ENCODE assay signal across 2 cellular contexts in the genomic region with DNA sequence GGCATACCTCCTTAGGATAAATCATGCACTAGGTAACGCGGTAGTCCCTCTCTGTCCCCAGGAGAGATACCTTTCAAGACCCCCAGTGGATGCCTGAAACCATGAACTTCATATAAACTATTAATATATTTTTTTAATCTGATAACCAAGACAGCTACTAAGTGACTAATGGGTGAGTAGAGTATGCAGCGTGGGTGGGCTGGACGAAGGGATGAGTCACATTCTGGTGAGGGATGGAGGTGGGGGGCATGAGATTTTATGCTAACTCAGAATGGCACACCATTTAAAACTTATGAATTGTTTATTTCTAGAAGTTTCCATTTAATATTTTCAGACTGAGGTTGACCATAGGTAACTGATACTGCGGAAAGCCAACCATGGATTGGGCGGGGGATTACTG.
A peak's percentile ranks its signal among the peaks of the same experiment; 100 is the strongest.
TF ChIP-seq lines count a peak whose summit lies in the region.

No MANE protein-coding gene starts in this region.

TF ChIP-seq in HEK293, 187 proteins besides CTCF, POLR2A, EP300 and RAD21 (continued from another document):
- TF ChIP-seq, protein P1, sequence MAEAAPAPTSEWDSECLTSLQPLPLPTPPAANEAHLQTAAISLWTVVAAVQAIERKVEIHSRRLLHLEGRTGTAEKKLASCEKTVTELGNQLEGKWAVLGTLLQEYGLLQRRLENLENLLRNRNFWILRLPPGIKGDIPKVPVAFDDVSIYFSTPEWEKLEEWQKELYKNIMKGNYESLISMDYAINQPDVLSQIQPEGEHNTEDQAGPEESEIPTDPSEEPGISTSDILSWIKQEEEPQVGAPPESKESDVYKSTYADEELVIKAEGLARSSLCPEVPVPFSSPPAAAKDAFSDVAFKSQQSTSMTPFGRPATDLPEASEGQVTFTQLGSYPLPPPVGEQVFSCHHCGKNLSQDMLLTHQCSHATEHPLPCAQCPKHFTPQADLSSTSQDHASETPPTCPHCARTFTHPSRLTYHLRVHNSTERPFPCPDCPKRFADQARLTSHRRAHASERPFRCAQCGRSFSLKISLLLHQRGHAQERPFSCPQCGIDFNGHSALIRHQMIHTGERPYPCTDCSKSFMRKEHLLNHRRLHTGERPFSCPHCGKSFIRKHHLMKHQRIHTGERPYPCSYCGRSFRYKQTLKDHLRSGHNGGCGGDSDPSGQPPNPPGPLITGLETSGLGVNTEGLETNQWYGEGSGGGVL (tag by site-specific recombination; IDR thresholded peaks at IDR 0.05), result 0 out of 2 replicates have a peak, but pooled peaks have one; percentile 12

TF ChIP-seq in K562, 482 proteins besides CTCF, POLR2A, EP300 and RAD21 (continued from another document):
- peak; percentile 62; the same call in 1 of the 2 replicates for TF ChIP-seq JUND (IDR thresholded peaks at IDR 0.05; ENCODE audit: borderline replicate concordance, low read depth, low read length)
- no peak for TF ChIP-seq JUND (tag; IDR thresholded peaks at IDR 0.05; ENCODE audit: borderline replicate concordance, low read depth, low read length)
- TF ChIP-seq FOXA1 (IDR thresholded peaks at IDR 0.05; ENCODE audit: borderline replicate concordance), result no peak
- TF ChIP-seq, protein P2, sequence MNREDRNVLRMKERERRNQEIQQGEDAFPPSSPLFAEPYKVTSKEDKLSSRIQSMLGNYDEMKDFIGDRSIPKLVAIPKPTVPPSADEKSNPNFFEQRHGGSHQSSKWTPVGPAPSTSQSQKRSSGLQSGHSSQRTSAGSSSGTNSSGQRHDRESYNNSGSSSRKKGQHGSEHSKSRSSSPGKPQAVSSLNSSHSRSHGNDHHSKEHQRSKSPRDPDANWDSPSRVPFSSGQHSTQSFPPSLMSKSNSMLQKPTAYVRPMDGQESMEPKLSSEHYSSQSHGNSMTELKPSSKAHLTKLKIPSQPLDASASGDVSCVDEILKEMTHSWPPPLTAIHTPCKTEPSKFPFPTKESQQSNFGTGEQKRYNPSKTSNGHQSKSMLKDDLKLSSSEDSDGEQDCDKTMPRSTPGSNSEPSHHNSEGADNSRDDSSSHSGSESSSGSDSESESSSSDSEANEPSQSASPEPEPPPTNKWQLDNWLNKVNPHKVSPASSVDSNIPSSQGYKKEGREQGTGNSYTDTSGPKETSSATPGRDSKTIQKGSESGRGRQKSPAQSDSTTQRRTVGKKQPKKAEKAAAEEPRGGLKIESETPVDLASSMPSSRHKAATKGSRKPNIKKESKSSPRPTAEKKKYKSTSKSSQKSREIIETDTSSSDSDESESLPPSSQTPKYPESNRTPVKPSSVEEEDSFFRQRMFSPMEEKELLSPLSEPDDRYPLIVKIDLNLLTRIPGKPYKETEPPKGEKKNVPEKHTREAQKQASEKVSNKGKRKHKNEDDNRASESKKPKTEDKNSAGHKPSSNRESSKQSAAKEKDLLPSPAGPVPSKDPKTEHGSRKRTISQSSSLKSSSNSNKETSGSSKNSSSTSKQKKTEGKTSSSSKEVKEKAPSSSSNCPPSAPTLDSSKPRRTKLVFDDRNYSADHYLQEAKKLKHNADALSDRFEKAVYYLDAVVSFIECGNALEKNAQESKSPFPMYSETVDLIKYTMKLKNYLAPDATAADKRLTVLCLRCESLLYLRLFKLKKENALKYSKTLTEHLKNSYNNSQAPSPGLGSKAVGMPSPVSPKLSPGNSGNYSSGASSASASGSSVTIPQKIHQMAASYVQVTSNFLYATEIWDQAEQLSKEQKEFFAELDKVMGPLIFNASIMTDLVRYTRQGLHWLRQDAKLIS (CRISPR knock-in tag; IDR thresholded peaks at IDR 0.05), result no peak
- TF ChIP-seq NFIX (CRISPR knock-in tag; IDR thresholded peaks at IDR 0.05; ENCODE audit: low read depth), result no peak
- TF ChIP-seq TSHZ1 (CRISPR knock-in tag; IDR thresholded peaks at IDR 0.05), result no peak
- no peak for TF ChIP-seq YBX1 (IDR thresholded peaks at IDR 0.05)
- TF ChIP-seq POLR2AphosphoS2 (IDR thresholded peaks at IDR 0.05; ENCODE audit: low read length), result no peak
- TF ChIP-seq ARID1B (IDR thresholded peaks at IDR 0.05), result 0 out of 2 replicates have a peak, but pooled peaks have one; percentile 16
- no peak for TF ChIP-seq THAP12 (CRISPR knock-in tag; IDR thresholded peaks at IDR 0.05)
- no peak for TF ChIP-seq ZNF165 (CRISPR knock-in tag; IDR thresholded peaks at IDR 0.05; ENCODE audit: borderline replicate concordance)
- no peak for TF ChIP-seq SIX5 (IDR thresholded peaks at IDR 0.05; ENCODE audit: borderline replicate concordance in 1 of 2, insufficient read depth in 1 of 2, low read depth in 1 of 2, low read length in 2 of 2)
- TF ChIP-seq, protein P3, sequence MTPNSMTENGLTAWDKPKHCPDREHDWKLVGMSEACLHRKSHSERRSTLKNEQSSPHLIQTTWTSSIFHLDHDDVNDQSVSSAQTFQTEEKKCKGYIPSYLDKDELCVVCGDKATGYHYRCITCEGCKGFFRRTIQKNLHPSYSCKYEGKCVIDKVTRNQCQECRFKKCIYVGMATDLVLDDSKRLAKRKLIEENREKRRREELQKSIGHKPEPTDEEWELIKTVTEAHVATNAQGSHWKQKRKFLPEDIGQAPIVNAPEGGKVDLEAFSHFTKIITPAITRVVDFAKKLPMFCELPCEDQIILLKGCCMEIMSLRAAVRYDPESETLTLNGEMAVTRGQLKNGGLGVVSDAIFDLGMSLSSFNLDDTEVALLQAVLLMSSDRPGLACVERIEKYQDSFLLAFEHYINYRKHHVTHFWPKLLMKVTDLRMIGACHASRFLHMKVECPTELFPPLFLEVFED (CRISPR knock-in tag; conservative IDR thresholded peaks at IDR 0.05), result no peak
- TF ChIP-seq, protein P4, sequence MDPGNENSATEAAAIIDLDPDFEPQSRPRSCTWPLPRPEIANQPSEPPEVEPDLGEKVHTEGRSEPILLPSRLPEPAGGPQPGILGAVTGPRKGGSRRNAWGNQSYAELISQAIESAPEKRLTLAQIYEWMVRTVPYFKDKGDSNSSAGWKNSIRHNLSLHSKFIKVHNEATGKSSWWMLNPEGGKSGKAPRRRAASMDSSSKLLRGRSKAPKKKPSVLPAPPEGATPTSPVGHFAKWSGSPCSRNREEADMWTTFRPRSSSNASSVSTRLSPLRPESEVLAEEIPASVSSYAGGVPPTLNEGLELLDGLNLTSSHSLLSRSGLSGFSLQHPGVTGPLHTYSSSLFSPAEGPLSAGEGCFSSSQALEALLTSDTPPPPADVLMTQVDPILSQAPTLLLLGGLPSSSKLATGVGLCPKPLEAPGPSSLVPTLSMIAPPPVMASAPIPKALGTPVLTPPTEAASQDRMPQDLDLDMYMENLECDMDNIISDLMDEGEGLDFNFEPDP (CRISPR knock-in tag; IDR thresholded peaks at IDR 0.05), result no peak
- TF ChIP-seq EGR1 (conservative IDR thresholded peaks at IDR 0.05), result peak; percentile 80
- TF ChIP-seq DACH1 (IDR thresholded peaks at IDR 0.05; ENCODE audit: partially characterized antibody), result peak; percentile 31
- no peak for TF ChIP-seq HDAC8 (tag; IDR thresholded peaks at IDR 0.05)
- TF ChIP-seq, protein P5, sequence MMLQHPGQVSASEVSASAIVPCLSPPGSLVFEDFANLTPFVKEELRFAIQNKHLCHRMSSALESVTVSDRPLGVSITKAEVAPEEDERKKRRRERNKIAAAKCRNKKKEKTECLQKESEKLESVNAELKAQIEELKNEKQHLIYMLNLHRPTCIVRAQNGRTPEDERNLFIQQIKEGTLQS (IDR thresholded peaks at IDR 0.05), result peak; percentile 51
- TF ChIP-seq, protein P5 (CRISPR knock-in tag; conservative IDR thresholded peaks at IDR 0.05), result no peak
- TF ChIP-seq CXXC5 (CRISPR knock-in tag; IDR thresholded peaks at IDR 0.05), result no peak
- peak; percentile 30; the same call in 1 of the 2 replicates for TF ChIP-seq FOSL1 (tag; conservative IDR thresholded peaks at IDR 0.05)
